25 cellular contexts compared by ENCODE assay signal in genomic region chr11:106304274-106304673, GRCh38.
DNase-seq lines count a peak whose midpoint lies in the region; ATAC-seq, FAIRE-seq and TF ChIP-seq lines count a peak whose summit lies in the region.
"Had no signal": no experiment of that assay in that cellular context is flagged by ENCODE, and none has a peak within 500 bp of the region (broad histone marks: within the 10 kb centered on the region; RNA-seq: fewer than 3 reads in every experiment).

No MANE protein-coding gene starts in this region.

- H3K9me3 ChIP-seq in body of pancreas: no peaks in the 10 kb centered on the region
- H3K9me3 ChIP-seq: neutrophil had no signal

- no peak overlapping the region for H3K27ac ChIP-seq in body of pancreas
- H3K27ac ChIP-seq: neutrophil had no signal

- TF ChIP-seq CTCF in body of pancreas (IDR thresholded peaks at IDR 0.05) (no peak), D721Med (IDR thresholded peaks at IDR 0.05; ENCODE audit: insufficient read depth, missing control alignments) (no peak)

- no peak overlapping the region for H3K4me3 ChIP-seq in body of pancreas

- peak; percentile 22 for ATAC-seq in esophagus mucosa
- ATAC-seq in body of pancreas: no peak
- ATAC-seq: activated T-helper 17 cell treated with anti-CD3 and anti-CD28 coated beads, Interleukin-2, amount 50 U/mL, for 72 hours; left colon; right cardiac atrium had no signal

- no peak for FAIRE-seq in D721Med (lab: Jason Lieb, UNC)
- no peak for FAIRE-seq in RCC 7860 (lab: Jason Lieb, UNC)

- no peaks in the 10 kb centered on the region for H3K36me3 ChIP-seq in body of pancreas (replicated peaks in 1 of 2; ENCODE audit: insufficient read depth in 1 of 2, low read depth in 2 of 2)
- H3K36me3 ChIP-seq: neutrophil had no signal

- TF ChIP-seq POLR2A in body of pancreas (IDR thresholded peaks at IDR 0.05): no peak

- intact Hi-C loops in body of pancreas (cut with DNase I): no loop called here

- H3K4me1 ChIP-seq in body of pancreas: peaks cover 13% of the 10 kb centered on the region

- H3K27me3 ChIP-seq in body of pancreas: no peaks in the 10 kb centered on the region
- H3K27me3 ChIP-seq: neutrophil had no signal

- DNase-seq in AG20443 (ENCODE audit: low spot score) (peak; percentile 69), NCI-H226 (peak; percentile 56), kidney tubule cell (ENCODE audit: low spot score) (peak; percentile 72), nucleus accumbens (lab: John Stamatoyannopoulos, UW) (no peak), body of pancreas (no peak), D721Med (ENCODE audit: insufficient read length, low spot score) (no peak), RCC 7860 (ENCODE audit: low spot score) (no peak)
- DNase-seq: ACHN; activated CD4-positive, alpha-beta T cell treated with anti-CD3 and anti-CD28 coated beads, Interleukin-2, amount 10 ng/mL, durations not matched to agents 24 days and 14 days; activated naive CD8-positive, alpha-beta T cell treated with anti-CD3 and anti-CD28 coated beads, Interleukin-2, amount 10 ng/mL, durations not matched to agents 7 days and 5 days; central memory CD4-positive, alpha-beta T cell; DND-41; foreskin melanocyte; Kasumi-1; left colon; NCI-H1417 treated with DMSO at 0.1 percent for 48 hours; NCI-H2171; right cardiac atrium; Right ventricle myocardium superior; stimulated activated CD4-positive, alpha-beta T cell treated with anti-CD3 and anti-CD28 coated beads, Interleukin-1b, Interleukin-23, amount 100 ng/mL, for 48 hours; stimulated activated naive CD4-positive, alpha-beta T cell; T-helper 1 cell had no signal

Comparison
In these comparisons a context has a peak if more than half of its experiments do, and no peak if none do; other contexts are left out.
1. DNase-seq: peak in AG20443 (single experiment), NCI-H226 (single experiment) and kidney tubule cell (single experiment); none in nucleus accumbens (0 of 56), body of pancreas (0 of 4), D721Med (single experiment) and RCC 7860 (single experiment).